ENCODE assay signal across 17 cellular contexts in the genomic region with DNA sequence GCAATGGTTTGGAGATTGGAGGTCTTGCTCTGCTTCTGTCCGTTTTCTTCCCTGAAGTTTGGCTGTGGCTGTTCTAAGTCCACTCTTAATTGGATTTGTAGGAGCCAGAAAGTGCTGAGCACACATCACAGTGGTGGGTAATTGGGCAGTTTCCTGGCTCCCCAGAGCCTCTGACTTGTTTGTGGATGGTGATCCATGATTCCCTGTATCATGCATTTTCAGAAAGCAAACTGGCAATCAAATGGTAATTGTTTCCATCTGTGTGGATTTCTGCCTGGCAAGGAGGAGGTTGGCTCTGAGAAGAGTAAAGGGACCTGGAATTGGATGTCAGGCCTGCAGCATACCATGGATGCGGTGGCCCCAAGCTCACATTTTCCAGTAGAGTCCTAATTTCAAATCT.
"Had no signal": no experiment of that assay in that cellular context is flagged by ENCODE, and none has a peak within 500 bp of the region (broad histone marks: within the 10 kb centered on the region; RNA-seq: fewer than 3 reads in every experiment).

No MANE protein-coding gene starts in this region.

- H3K27ac ChIP-seq: esophagus squamous epithelium, heart left ventricle, psoas muscle, sigmoid colon, spleen, testis, upper lobe of right lung had no signal

- H3K9me3 Mint-ChIP-seq: stimulated activated naive CD8-positive, alpha-beta T cell treated with anti-CD3 and anti-CD28 coated beads, Interleukin-15, amount 100 ng/mL, for 72 hours had no signal

- H3K27ac Mint-ChIP-seq: activated naive CD8-positive, alpha-beta T cell treated with anti-CD3 and anti-CD28 coated beads for 36 hours had no signal

- H3K27me3 ChIP-seq: esophagus squamous epithelium, heart left ventricle, sigmoid colon, testis, upper lobe of right lung had no signal

- H3K36me3 ChIP-seq: sigmoid colon, upper lobe of right lung had no signal

- H3K4me3 Mint-ChIP-seq: activated naive CD8-positive, alpha-beta T cell treated with anti-CD3 and anti-CD28 coated beads for 36 hours; stimulated activated naive CD8-positive, alpha-beta T cell treated with anti-CD3 and anti-CD28 coated beads, Interleukin-15, amount 100 ng/mL, for 72 hours had no signal

- H3K27me3 Mint-ChIP-seq: activated naive CD8-positive, alpha-beta T cell treated with anti-CD3 and anti-CD28 coated beads for 36 hours; stimulated activated naive CD8-positive, alpha-beta T cell treated with anti-CD3 and anti-CD28 coated beads, Interleukin-15, amount 100 ng/mL, for 72 hours had no signal

- DNase-seq: activated CD4-positive, alpha-beta T cell treated with anti-CD3 and anti-CD28 coated beads, Interleukin-2, amount 50 U/mL, for 1 hour; activated CD8-positive, alpha-beta memory T cell treated with anti-CD3 and anti-CD28 coated beads for 24 hours; activated gamma-delta T cell treated with Interleukin-2 at 50 U/mL for 16 hours; activated naive CD8-positive, alpha-beta T cell treated with anti-CD3 and anti-CD28 coated beads for 36 hours; anterior cingulate cortex; cerebellar nuclear complex; effector CD8-positive, alpha-beta T cell; esophagus squamous epithelium; heart left ventricle; psoas muscle; sigmoid colon; spleen; stimulated activated CD4-positive, alpha-beta T cell treated with anti-CD3 and anti-CD28 coated beads, Interleukin-1b, Interleukin-23, amount 100 ng/mL, for 48 hours; stimulated activated naive CD8-positive, alpha-beta T cell treated with anti-CD3 and anti-CD28 coated beads, Interleukin-15, amount 100 ng/mL, for 72 hours; T-helper 9 cell; testis; upper lobe of right lung had no signal

- H3K4me1 ChIP-seq: esophagus squamous epithelium, psoas muscle, spleen, testis, upper lobe of right lung had no signal

- H3K9me3 ChIP-seq: esophagus squamous epithelium, psoas muscle, sigmoid colon, testis, upper lobe of right lung had no signal

- H3K4me3 ChIP-seq: esophagus squamous epithelium, heart left ventricle, psoas muscle, sigmoid colon, spleen, testis, upper lobe of right lung had no signal
